ENCODE assay signal across 18 cellular contexts in the genomic region with DNA sequence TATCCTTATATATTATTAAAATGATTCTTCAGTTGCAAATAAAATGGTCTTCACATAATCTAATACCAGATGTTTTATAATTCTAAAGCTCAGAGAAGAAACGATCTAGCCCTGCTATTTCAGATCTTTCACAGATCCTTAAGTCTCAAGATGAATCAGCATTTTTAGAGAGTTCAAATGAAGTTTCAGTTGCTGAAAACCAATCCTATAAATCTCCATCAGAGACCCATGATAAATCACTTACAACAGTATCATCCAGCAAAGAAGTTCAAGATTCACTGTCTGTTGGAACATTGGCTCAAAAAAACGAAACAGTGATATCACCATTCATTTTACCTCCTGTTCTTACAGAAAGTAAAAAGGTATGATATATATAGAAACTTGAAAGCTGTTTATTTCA.
A peak's percentile ranks its signal among the peaks of the same experiment; 100 is the strongest.
DNase-seq lines count a peak whose midpoint lies in the region; ATAC-seq, FAIRE-seq and TF ChIP-seq lines count a peak whose summit lies in the region.
"Had no signal": no experiment of that assay in that cellular context is flagged by ENCODE, and none has a peak within 500 bp of the region (broad histone marks: within the 10 kb centered on the region; RNA-seq: fewer than 3 reads in every experiment).

No MANE protein-coding gene starts in this region.

- H3K4me1 ChIP-seq in PC-3 (ENCODE audit: insufficient read depth, low read length) (no peaks in the 10 kb centered on the region), fibroblast of lung (ENCODE audit: control insufficient read depth, extremely low read depth, insufficient read depth, low read length) (no peaks in the 10 kb centered on the region), testis (no peaks in the 10 kb centered on the region)
- H3K4me1 ChIP-seq: BLaER1 treated with 17β-estradiol and CSF1 and Interleukin-3, amounts not matched to agents 10 nM and 100 nM had no signal

- DNase-seq in NOMO-1 treated with DMSO at 0.1 percent for 48 hours (lab: John Stamatoyannopoulos, UW; ENCODE audit: unreplicated experiment), result peak; percentile 8
- DNase-seq in NOMO-1 treated with dmso at 0.1 percent for 144 hours (lab: John Stamatoyannopoulos, UW; ENCODE audit: unreplicated experiment), result no peak
- no peak for DNase-seq in PC-3
- DNase-seq in fibroblast of lung (ENCODE audit: low read depth in 2 of 2), result peak; percentile 1 to 2
- DNase-seq in type B pancreatic cell (ENCODE audit: extremely low spot score, unreplicated experiment), result no peak
- DNase-seq in amniotic stem cell (lab: John Stamatoyannopoulos, UW), result no peak
- DNase-seq in GM19239 (ENCODE audit: insufficient read length, low spot score), result no peak
- DNase-seq in testis, result no peak
- DNase-seq: GOT3, NCI-H1048, NCI-H146, NCI-H2081 treated with DMSO at 0.1 percent for 48 hours, NCI-H226, NCI-H526 treated with DMSO at 0.1 percent for 48 hours, SHP77 had no signal

- no peaks in the 10 kb centered on the region for H3K9me2 ChIP-seq in PC-3 (replicated peaks; ENCODE audit: low read length)

- peak overlapping the region; percentile 11 for H3K27ac Mint-ChIP-seq in type B pancreatic cell

- H2AFZ ChIP-seq in PC-3 (ENCODE audit: low read length), result peak overlapping the region; percentile 34; the same call in 1 of the 2 replicates
- no peak overlapping the region for H2AFZ ChIP-seq in fibroblast of lung (ENCODE audit: low read length)

- no peak overlapping the region for H3K4me3 ChIP-seq in PC-3 (ENCODE audit: low read length)
- no peak overlapping the region for H3K4me3 ChIP-seq in fibroblast of lung (replicated peaks in 1 of 4; ENCODE audit: control extremely low read depth in 1 of 4, insufficient read depth in 1 of 4, low read depth in 3 of 4, low read length in 4 of 4)
- H3K4me3 ChIP-seq in testis, result no peak overlapping the region
- H3K4me3 ChIP-seq: BLaER1 treated with 17β-estradiol and CSF1 and Interleukin-3, amounts not matched to agents 10 nM and 100 nM had no signal

- no peak overlapping the region for H3K9ac ChIP-seq in PC-3 (ENCODE audit: low read length)
- H3K9ac ChIP-seq in fibroblast of lung (ENCODE audit: insufficient read depth, low read length), result no peak overlapping the region
- H3K9ac ChIP-seq: BLaER1 treated with 17β-estradiol and CSF1 and Interleukin-3, amounts not matched to agents 10 nM and 100 nM had no signal

- intact Hi-C loops in PC-3 (cut with micrococcal nuclease), result no loop called here
- intact Hi-C loops in testis (cut with DNase I; ENCODE audit: low total_unique reads), result no loop called here

- H3K36me3 ChIP-seq in PC-3 (ENCODE audit: low read depth, low read length) (no peaks in the 10 kb centered on the region), fibroblast of lung (ENCODE audit: control insufficient read depth, insufficient read depth, low read length) (no peaks in the 10 kb centered on the region), testis (ENCODE audit: low read depth, missing control alignments) (no peaks in the 10 kb centered on the region)
- H3K36me3 ChIP-seq: BLaER1 treated with 17β-estradiol and CSF1 and Interleukin-3, amounts not matched to agents 10 nM and 100 nM had no signal

- no peaks in the 10 kb centered on the region for H3K27me3 Mint-ChIP-seq in type B pancreatic cell

- no peak for ATAC-seq in PC-3
- ATAC-seq: Panc1 had no signal

- TF ChIP-seq POLR2A in testis (IDR thresholded peaks at IDR 0.05), result no peak

- no peaks in the 10 kb centered on the region for H3K9me3 ChIP-seq in PC-3 (ENCODE audit: low read length)
- H3K9me3 ChIP-seq in fibroblast of lung (ENCODE audit: control insufficient read depth, insufficient read depth, low read depth, low read length), result no peaks in the 10 kb centered on the region
- H3K9me3 ChIP-seq in testis, result no peaks in the 10 kb centered on the region
- H3K9me3 ChIP-seq: BLaER1 treated with 17β-estradiol and CSF1 and Interleukin-3, amounts not matched to agents 10 nM and 100 nM had no signal

- H4K20me1 ChIP-seq in PC-3 (ENCODE audit: low read length) (no peaks in the 10 kb centered on the region), fibroblast of lung (ENCODE audit: control insufficient read depth, extremely low read depth, insufficient read depth, low read length) (no peaks in the 10 kb centered on the region)
- H4K20me1 ChIP-seq: BLaER1 treated with 17β-estradiol and CSF1 and Interleukin-3, amounts not matched to agents 10 nM and 100 nM had no signal

- no peak overlapping the region for H3K4me3 Mint-ChIP-seq in type B pancreatic cell

- H3K36me3 Mint-ChIP-seq in type B pancreatic cell, result no peaks in the 10 kb centered on the region

- TF ChIP-seq CTCF in PC-3 (conservative IDR thresholded peaks at IDR 0.05; ENCODE audit: low read depth, low read length) (no peak), fibroblast of lung (conservative IDR thresholded peaks at IDR 0.05 in 1 of 2, IDR thresholded peaks at IDR 0.05 in 1 of 2; ENCODE audit: low read depth in 1 of 2, low read length in 2 of 2) (no peak), type B pancreatic cell (conservative IDR thresholded peaks at IDR 0.05) (no peak), testis (IDR thresholded peaks at IDR 0.05) (no peak)

- no peak overlapping the region for H3K27ac ChIP-seq in PC-3 (ENCODE audit: low read length)
- H3K27ac ChIP-seq in fibroblast of lung (ENCODE audit: insufficient read depth, low read length), result no peak overlapping the region
- no peak overlapping the region for H3K27ac ChIP-seq in testis
- H3K27ac ChIP-seq: 22Rv1; BLaER1 treated with 17β-estradiol and CSF1 and Interleukin-3, amounts not matched to agents 10 nM and 100 nM had no signal

- no TSS peak for BruUV-seq in PC-3 (replicated peaks; lab: Mats Ljungman, UMichigan)

- H3K9me3 Mint-ChIP-seq in type B pancreatic cell, result no peaks in the 10 kb centered on the region

- H3K79me2 ChIP-seq in PC-3 (ENCODE audit: low read length) (no peaks in the 10 kb centered on the region), fibroblast of lung (ENCODE audit: control insufficient read depth, insufficient read depth, low read length) (no peaks in the 10 kb centered on the region)

- H3K4me2 ChIP-seq in PC-3 (ENCODE audit: low read length), result no peak overlapping the region
- no peak overlapping the region for H3K4me2 ChIP-seq in fibroblast of lung (ENCODE audit: extremely low read depth, insufficient read depth, low read length)
- H3K4me2 ChIP-seq: BLaER1 treated with 17β-estradiol and CSF1 and Interleukin-3, amounts not matched to agents 10 nM and 100 nM had no signal

- CTCF ChIA-PET in PC-3 (lab: Charles Lee), result no interaction called here

- WGBS in testis, 2 donors, result 66 to 75% methylated on average over 2 of the region's 2 CpGs

- no peaks in the 10 kb centered on the region for H3F3A ChIP-seq in PC-3 (ENCODE audit: low read length, unreplicated experiment)

- POLR2A ChIA-PET in PC-3 (lab: Charles Lee; ENCODE audit: unreplicated experiment), result no interaction called here

- H3K4me1 Mint-ChIP-seq in type B pancreatic cell (ENCODE audit: unreplicated experiment), result no peaks in the 10 kb centered on the region

- FAIRE-seq in GM19239 (lab: Jason Lieb, UNC), result no peak

- no peaks in the 10 kb centered on the region for H3K27me3 ChIP-seq in PC-3 (ENCODE audit: low read length)
- no peaks in the 10 kb centered on the region for H3K27me3 ChIP-seq in fibroblast of lung (ENCODE audit: control insufficient read depth, insufficient read depth, low read length)
- H3K27me3 ChIP-seq in testis, result no peaks in the 10 kb centered on the region
- H3K27me3 ChIP-seq: BLaER1 treated with 17β-estradiol and CSF1 and Interleukin-3, amounts not matched to agents 10 nM and 100 nM had no signal

Comparison
In these comparisons a context has a peak if more than half of its experiments do, and no peak if none do; other contexts are left out.
1. DNase-seq: peak in NOMO-1 treated with DMSO at 0.1 percent for 48 hours (single experiment) and fibroblast of lung (2 of 2); none in NOMO-1 treated with dmso at 0.1 percent for 144 hours (single experiment), PC-3 (single experiment), type B pancreatic cell (single experiment), amniotic stem cell (single experiment), GM19239 (single experiment) and testis (single experiment).